ENCODE assay signal across 8 cellular contexts in genomic region chr3:129975332-129976090, GRCh38. TPM values are rescaled to one million over a fixed set of nuclear protein-coding genes. Genes with fewer than 3 reads are reported as not detected.
DNase-seq lines count a peak whose midpoint lies in the region; ATAC-seq, FAIRE-seq and TF ChIP-seq lines count a peak whose summit lies in the region.

No MANE protein-coding gene starts in this region.

- peaks cover 0 to 6% of the 10 kb centered on the region in 2 donors for H3K4me1 Mint-ChIP-seq in natural killer cell

- intact Hi-C loops in natural killer cell (cut with micrococcal nuclease): no loop called here

- peaks cover 51 to 55% of the 10 kb centered on the region in 2 donors for H3K27me3 Mint-ChIP-seq in natural killer cell (ENCODE audit: low read depth in 2 of 2)

- H3K9me3 Mint-ChIP-seq in natural killer cell: no peaks in the 10 kb centered on the region

- H3K27me3 ChIP-seq in duodenal mucosa (ENCODE audit: control insufficient read depth in 1 of 2, insufficient read depth in 2 of 2, low read length in 2 of 2): peaks cover 27 to 45% of the 10 kb centered on the region in 2 donors

- no peak overlapping the region for H3K27ac Mint-ChIP-seq in natural killer cell

- H3K9me3 ChIP-seq in duodenal mucosa (ENCODE audit: control insufficient read depth in 1 of 2, low read length in 2 of 2): no peaks in the 10 kb centered on the region

- peaks cover 0 to 6% of the 10 kb centered on the region in 2 donors for H3K4me1 ChIP-seq in duodenal mucosa (ENCODE audit: control insufficient read depth in 1 of 2, insufficient read depth in 2 of 2, low read length in 2 of 2)

- H3K27ac ChIP-seq in duodenal mucosa (ENCODE audit: low read depth, low read length): no peak overlapping the region

- H3K4me3 Mint-ChIP-seq in natural killer cell: peak overlapping the region; percentile 63

- TF ChIP-seq CTCF in natural killer cell (IDR thresholded peaks at IDR 0.05): no peak

- no peaks in the 10 kb centered on the region for H3K36me3 Mint-ChIP-seq in natural killer cell

- ATAC-seq in natural killer cell (peak in 2 of 3 donors; percentile 44 to 57), GM21447 (IDR thresholded peaks at IDR 0.05; ENCODE audit: unreplicated experiment) (no peak), GM18858 (IDR thresholded peaks at IDR 0.05; ENCODE audit: unreplicated experiment) (no peak)

- no peak overlapping the region for H3K9ac ChIP-seq in duodenal mucosa (ENCODE audit: low read depth in 1 of 2, low read length in 2 of 2)

- peak overlapping the region; percentile 26 to 36 for H3K4me3 ChIP-seq in duodenal mucosa (ENCODE audit: low read depth in 1 of 2, low read length in 2 of 2)

- H3K36me3 ChIP-seq in duodenal mucosa (ENCODE audit: control insufficient read depth in 1 of 2, insufficient read depth in 2 of 2, low read length in 2 of 2): no peaks in the 10 kb centered on the region

- DNase-seq in AG20443 (ENCODE audit: low spot score): peak; percentile 37
- peak; percentile 56 for DNase-seq in NCI-H1105 treated with DMSO at 0.1 percent for 48 hours (lab: John Stamatoyannopoulos, UW)
- no peak for DNase-seq in natural killer cell
- DNase-seq in mucosa of gallbladder (ENCODE audit: low spot score): no peak
- DNase-seq in HTR-8/SVneo (ENCODE audit: insufficient read length, low spot score): no peak

- no peak for FAIRE-seq in HTR-8/SVneo (lab: Jason Lieb, UNC)

RNA-seq across cellular contexts. Expression of gene TRH, which starts 1.0 kb away (rescaled TPM):
- total RNA-seq in natural killer cell (not detected), mucosa of gallbladder (not detected)

Comparison
In these comparisons a context has a peak if more than half of its experiments do, and no peak if none do; other contexts are left out.
1. DNase-seq: peak in AG20443 (single experiment) and NCI-H1105 treated with DMSO at 0.1 percent for 48 hours (single experiment); none in natural killer cell (single experiment), mucosa of gallbladder (single experiment) and HTR-8/SVneo (single experiment).
2. ATAC-seq: peak in natural killer cell (2 of 3); none in GM21447 (single experiment) and GM18858 (single experiment).